14 cellular contexts compared by ENCODE assay signal in the genomic region with DNA sequence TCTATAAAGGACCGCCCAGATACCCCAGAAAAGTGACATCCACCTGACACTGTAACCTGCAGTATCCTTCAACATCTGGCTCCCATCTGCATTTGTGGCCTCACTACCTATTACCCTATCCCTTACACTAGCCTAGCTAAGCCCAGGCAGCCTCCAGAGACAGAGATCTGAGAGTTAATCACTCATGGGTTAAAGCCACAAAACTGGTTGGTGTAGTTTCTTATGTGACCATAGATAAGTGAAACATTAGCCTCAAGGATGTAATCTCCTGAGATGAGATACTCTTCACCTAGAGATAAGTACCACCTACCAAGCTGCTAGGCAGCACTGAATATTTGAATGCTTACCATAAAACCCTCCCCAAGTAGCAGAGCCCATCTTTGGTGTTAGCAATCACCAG. TPM values are rescaled to one million over a fixed set of nuclear protein-coding genes. Genes with fewer than 3 reads are reported as not detected.
A peak's percentile ranks its signal among the peaks of the same experiment; 100 is the strongest.
DNase-seq lines count a peak whose midpoint lies in the region; ATAC-seq and TF ChIP-seq lines count a peak whose summit lies in the region.
"Had no signal": no experiment of that assay in that cellular context is flagged by ENCODE, and none has a peak within 500 bp of the region (broad histone marks: within the 10 kb centered on the region; RNA-seq: fewer than 3 reads in every experiment).

No MANE protein-coding gene starts in this region.

- peak; percentile 95 for DNase-seq in DMS53 treated with DMSO at 0.1 percent for 48 hours (lab: John Stamatoyannopoulos, UW; ENCODE audit: unreplicated experiment)
- peak; percentile 79 for DNase-seq in HT-29 (ENCODE audit: low spot score)
- DNase-seq in activated T-cell treated with anti-CD3 and anti-CD28 coated beads, Interleukin-2, amount 50 U/mL, for 24 hours, result no peak
- DNase-seq in coronary artery (ENCODE audit: low spot score), result no peak
- DNase-seq in COLO668 (lab: John Stamatoyannopoulos, UW; ENCODE audit: unreplicated experiment), result no peak
- no peak for DNase-seq in germinal center (ENCODE audit: low spot score)
- DNase-seq: ACHN; activated CD4-positive, alpha-beta T cell treated with anti-CD3 and anti-CD28 coated beads for 4 hours; adrenal gland; NCI-H1105 treated with DMSO at 0.1 percent for 48 hours had no signal

- no peaks in the 10 kb centered on the region for H3K9me3 Mint-ChIP-seq in activated T-cell treated with anti-CD3 and anti-CD28 coated beads, Interleukin-2, amount 50 U/mL, for 24 hours

- H3K4me3 Mint-ChIP-seq in activated T-cell treated with anti-CD3 and anti-CD28 coated beads, Interleukin-2, amount 50 U/mL, for 24 hours, result no peak overlapping the region
- H3K4me3 Mint-ChIP-seq: stimulated activated naive CD8-positive, alpha-beta T cell treated with anti-CD3 and anti-CD28 coated beads, Interleukin-15, Interleukin-2, amounts not matched to agents 100 ng/mL and 50 ng/mL, for 24 hours had no signal

- H3K27ac Mint-ChIP-seq in activated T-cell treated with anti-CD3 and anti-CD28 coated beads, Interleukin-2, amount 50 U/mL, for 24 hours, result no peak overlapping the region
- H3K27ac Mint-ChIP-seq: stimulated activated naive CD8-positive, alpha-beta T cell treated with anti-CD3 and anti-CD28 coated beads, Interleukin-15, Interleukin-2, amounts not matched to agents 100 ng/mL and 50 ng/mL, for 24 hours had no signal

- H3K4me3 ChIP-seq in coronary artery, result no peak overlapping the region
- H3K4me3 ChIP-seq: adrenal gland had no signal

- no peak for TF ChIP-seq CTCF in coronary artery (IDR thresholded peaks at IDR 0.05)

- ATAC-seq in GM19395 (IDR thresholded peaks at IDR 0.05; ENCODE audit: unreplicated experiment) (peak; percentile 93), HG02885 (IDR thresholded peaks at IDR 0.05; ENCODE audit: poor library complexity, unreplicated experiment) (peak; percentile 64)
- ATAC-seq: Right ventricle myocardium inferior had no signal

- no peaks in the 10 kb centered on the region for H3K4me1 Mint-ChIP-seq in activated T-cell treated with anti-CD3 and anti-CD28 coated beads, Interleukin-2, amount 50 U/mL, for 24 hours (ENCODE audit: low read depth)

- H3K27me3 Mint-ChIP-seq in activated T-cell treated with anti-CD3 and anti-CD28 coated beads, Interleukin-2, amount 50 U/mL, for 24 hours, result no peaks in the 10 kb centered on the region

- no peak overlapping the region for H3K27ac ChIP-seq in coronary artery
- H3K27ac ChIP-seq: adrenal gland had no signal

- H3K36me3 Mint-ChIP-seq in activated T-cell treated with anti-CD3 and anti-CD28 coated beads, Interleukin-2, amount 50 U/mL, for 24 hours (ENCODE audit: low read depth), result no peaks in the 10 kb centered on the region

RNA-seq across cellular contexts. Expression of a gene that starts 35.4 kb away (rescaled TPM):
- 1.0 and 1.1 TPM in 2 replicates for total RNA-seq in HT-29 (2014; rRNA removed; shearing (Covaris generic))

Comparison
In these comparisons a context has a peak if more than half of its experiments do, and no peak if none do; other contexts are left out.
1. DNase-seq: peak in DMS53 treated with DMSO at 0.1 percent for 48 hours (single experiment) and HT-29 (single experiment); none in activated T-cell treated with anti-CD3 and anti-CD28 coated beads, Interleukin-2, amount 50 U/mL, for 24 hours (single experiment), coronary artery (single experiment), COLO668 (single experiment) and germinal center (single experiment).